Comparison of ENCODE assay signal across 16 cellular contexts in the genomic region with DNA sequence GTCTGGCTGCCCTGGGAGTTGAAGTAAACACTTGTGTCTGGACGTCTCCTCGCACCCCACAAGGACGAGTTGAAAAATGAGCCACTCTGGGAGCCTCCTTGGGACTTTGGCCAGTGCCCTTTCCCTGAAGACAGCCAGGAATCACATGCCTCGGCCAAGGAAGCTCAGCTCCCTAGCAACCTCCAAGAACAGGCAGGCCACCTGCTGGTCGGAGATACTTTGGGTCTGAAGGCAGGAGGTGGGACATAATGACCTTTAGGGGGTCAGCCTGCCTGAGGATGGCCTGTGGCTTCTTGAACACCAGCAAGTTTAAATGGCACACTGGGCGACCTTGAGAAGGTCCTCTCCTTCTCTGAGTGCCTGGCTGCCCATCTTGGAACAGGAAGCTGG.
A peak's percentile ranks its signal among the peaks of the same experiment; 100 is the strongest.
DNase-seq lines count a peak whose midpoint lies in the region; ATAC-seq and TF ChIP-seq lines count a peak whose summit lies in the region.
"Had no signal": no experiment of that assay in that cellular context is flagged by ENCODE, and none has a peak within 500 bp of the region (broad histone marks: within the 10 kb centered on the region; RNA-seq: fewer than 3 reads in every experiment).

No MANE protein-coding gene starts in this region.

- in situ Hi-C loops in G401 (cut with HindIII; ENCODE audit: low sequenced_read_pairs): no loop called here

- POLR2A ChIA-PET in WTC11 (lab: Charles Lee): interaction anchor here (0.6 to 1.2 kb wide), 2 partner anchors 34 to 712 kb away, joined by 3 read pairs; no protein-coding TSS in a partner anchor

- TF ChIP-seq CTCF in WTC11 (IDR thresholded peaks at IDR 0.05): no peak

- intact Hi-C loops in head of caudate nucleus (cut with DNase I): loop anchor here (10.0 kb wide), 1 partner anchor 604 kb away; no protein-coding TSS in a partner anchor

- DNase-seq in G401 (ENCODE audit: low spot score) (peak; percentile 7), WTC11 (ENCODE audit: low spot score) (no peak), head of caudate nucleus (peak in 22 of 42 donors; percentile 5 to 56 (median 28)), mucosa of gallbladder (ENCODE audit: low spot score) (peak; percentile 14)
- DNase-seq: COR-L47, H9, KBM-7, NCI-H1417 treated with DMSO at 0.1 percent for 48 hours, NCI-H1930, NCI-H2171 had no signal

- no peaks in the 10 kb centered on the region for H3K36me3 Mint-ChIP-seq in WTC11
- H3K36me3 Mint-ChIP-seq: CD14-positive monocyte had no signal

- ATAC-seq in WTC11 (no peak), GM18861 (IDR thresholded peaks at IDR 0.05; ENCODE audit: unreplicated experiment) (no peak), GM18873 (IDR thresholded peaks at IDR 0.05; ENCODE audit: low FRiP score, unreplicated experiment) (no peak), HG02885 (IDR thresholded peaks at IDR 0.05; ENCODE audit: poor library complexity, unreplicated experiment) (no peak), HG03354 (IDR thresholded peaks at IDR 0.05; ENCODE audit: poor library complexity, severe bottlenecking, unreplicated experiment) (no peak)
- ATAC-seq: A549 had no signal

- H3K9me3 Mint-ChIP-seq in WTC11: no peaks in the 10 kb centered on the region
- H3K9me3 Mint-ChIP-seq: CD14-positive monocyte, H9 had no signal

- no peak overlapping the region for H3K4me3 Mint-ChIP-seq in WTC11
- H3K4me3 Mint-ChIP-seq: CD14-positive monocyte, H9 had no signal

- H3K27me3 Mint-ChIP-seq in WTC11 (ENCODE audit: low read depth): peaks cover 13% of the 10 kb centered on the region

- H3K27ac Mint-ChIP-seq in WTC11: 0 out of 2 replicates have a peak overlapping the region, but pooled peaks have one; percentile 8
- H3K27ac Mint-ChIP-seq: CD14-positive monocyte, H9 had no signal

- H3K4me1 Mint-ChIP-seq in WTC11: peaks cover 28% of the 10 kb centered on the region
- H3K4me1 Mint-ChIP-seq: CD14-positive monocyte had no signal

- CTCF ChIA-PET in WTC11 (lab: Charles Lee): interaction anchor here (1.1 to 1.6 kb wide), 2 partner anchors 38 to 53 kb away, joined by 4 to 6 read pairs; no protein-coding TSS in a partner anchor

TF ChIP-seq in WTC11, 78 proteins besides CTCF, POLR2A, EP300 and RAD21:
- TF ChIP-seq, protein P1, sequence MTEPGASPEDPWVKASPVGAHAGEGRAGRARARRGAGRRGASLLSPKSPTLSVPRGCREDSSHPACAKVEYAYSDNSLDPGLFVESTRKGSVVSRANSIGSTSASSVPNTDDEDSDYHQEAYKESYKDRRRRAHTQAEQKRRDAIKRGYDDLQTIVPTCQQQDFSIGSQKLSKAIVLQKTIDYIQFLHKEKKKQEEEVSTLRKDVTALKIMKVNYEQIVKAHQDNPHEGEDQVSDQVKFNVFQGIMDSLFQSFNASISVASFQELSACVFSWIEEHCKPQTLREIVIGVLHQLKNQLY (CRISPR knock-in tag; IDR thresholded peaks at IDR 0.05): no peak
- TF ChIP-seq, protein P2, sequence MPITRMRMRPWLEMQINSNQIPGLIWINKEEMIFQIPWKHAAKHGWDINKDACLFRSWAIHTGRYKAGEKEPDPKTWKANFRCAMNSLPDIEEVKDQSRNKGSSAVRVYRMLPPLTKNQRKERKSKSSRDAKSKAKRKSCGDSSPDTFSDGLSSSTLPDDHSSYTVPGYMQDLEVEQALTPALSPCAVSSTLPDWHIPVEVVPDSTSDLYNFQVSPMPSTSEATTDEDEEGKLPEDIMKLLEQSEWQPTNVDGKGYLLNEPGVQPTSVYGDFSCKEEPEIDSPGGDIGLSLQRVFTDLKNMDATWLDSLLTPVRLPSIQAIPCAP (CRISPR knock-in tag; IDR thresholded peaks at IDR 0.05): no peak
- no peak for TF ChIP-seq ATF3 (CRISPR knock-in tag; conservative IDR thresholded peaks at IDR 0.05)
- no peak for TF ChIP-seq GTF2I (CRISPR knock-in tag; conservative IDR thresholded peaks at IDR 0.05)
- TF ChIP-seq, protein P3, sequence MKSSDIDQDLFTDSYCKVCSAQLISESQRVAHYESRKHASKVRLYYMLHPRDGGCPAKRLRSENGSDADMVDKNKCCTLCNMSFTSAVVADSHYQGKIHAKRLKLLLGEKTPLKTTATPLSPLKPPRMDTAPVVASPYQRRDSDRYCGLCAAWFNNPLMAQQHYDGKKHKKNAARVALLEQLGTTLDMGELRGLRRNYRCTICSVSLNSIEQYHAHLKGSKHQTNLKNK (CRISPR knock-in tag; IDR thresholded peaks at IDR 0.05): no peak
- no peak for TF ChIP-seq TP53 (CRISPR knock-in tag; IDR thresholded peaks at IDR 0.05)
- no peak for TF ChIP-seq NFE2L1 (CRISPR knock-in tag; IDR thresholded peaks at IDR 0.05)
